ENCODE assay signal across 1 cellular context in the genomic region with DNA sequence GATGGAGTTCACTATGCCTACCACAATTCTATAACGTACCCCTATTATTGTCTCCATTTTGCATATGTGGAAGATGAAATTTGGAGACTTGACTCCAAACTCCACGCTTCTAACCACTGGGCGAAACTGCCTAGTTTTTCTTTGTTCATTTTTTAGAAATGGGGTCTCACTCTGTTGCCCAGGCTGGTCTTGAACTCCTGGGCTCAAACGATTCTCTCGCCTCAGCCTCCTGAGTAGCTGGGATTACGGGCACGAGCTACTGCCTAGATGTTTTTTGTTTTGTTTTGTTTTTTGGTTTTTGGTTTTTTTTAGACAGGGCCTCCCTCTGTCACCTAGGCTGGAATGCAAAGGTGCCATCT.
A peak's percentile ranks its signal among the peaks of the same experiment; 100 is the strongest.
TF ChIP-seq lines count a peak whose summit lies in the region.

No MANE protein-coding gene starts in this region.

TF ChIP-seq in K562, 482 proteins besides CTCF, POLR2A, EP300 and RAD21 (continued from another document and continues in another):
- TF ChIP-seq, protein P1, sequence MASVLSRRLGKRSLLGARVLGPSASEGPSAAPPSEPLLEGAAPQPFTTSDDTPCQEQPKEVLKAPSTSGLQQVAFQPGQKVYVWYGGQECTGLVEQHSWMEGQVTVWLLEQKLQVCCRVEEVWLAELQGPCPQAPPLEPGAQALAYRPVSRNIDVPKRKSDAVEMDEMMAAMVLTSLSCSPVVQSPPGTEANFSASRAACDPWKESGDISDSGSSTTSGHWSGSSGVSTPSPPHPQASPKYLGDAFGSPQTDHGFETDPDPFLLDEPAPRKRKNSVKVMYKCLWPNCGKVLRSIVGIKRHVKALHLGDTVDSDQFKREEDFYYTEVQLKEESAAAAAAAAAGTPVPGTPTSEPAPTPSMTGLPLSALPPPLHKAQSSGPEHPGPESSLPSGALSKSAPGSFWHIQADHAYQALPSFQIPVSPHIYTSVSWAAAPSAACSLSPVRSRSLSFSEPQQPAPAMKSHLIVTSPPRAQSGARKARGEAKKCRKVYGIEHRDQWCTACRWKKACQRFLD (CRISPR knock-in tag; IDR thresholded peaks at IDR 0.05) = 0 out of 2 replicates have a peak, but pooled peaks have one; percentile 9
- TF ChIP-seq CREB3 (tag; conservative IDR thresholded peaks at IDR 0.05; ENCODE audit: low read depth) (no peak), ZNF224 (CRISPR knock-in tag; IDR thresholded peaks at IDR 0.05) (no peak), TSC22D4 (tag; IDR thresholded peaks at IDR 0.05) (no peak), JUNB (CRISPR knock-in tag; conservative IDR thresholded peaks at IDR 0.05) (no peak), MECOM (CRISPR knock-in tag; IDR thresholded peaks at IDR 0.05) (0 out of 2 replicates have a peak, but pooled peaks have one; percentile 37), CHD4 (IDR thresholded peaks at IDR 0.05; ENCODE audit: insufficient read depth, insufficient replicate concordance, low read depth, low read length, poor library complexity, severe bottlenecking) (peak; percentile 92), ZNF311 (CRISPR knock-in tag; IDR thresholded peaks at IDR 0.05) (no peak), EGR1 (conservative IDR thresholded peaks at IDR 0.05) (no peak), SIRT6 (IDR thresholded peaks at IDR 0.05; ENCODE audit: low read depth, low read length) (no peak), ARID3A (IDR thresholded peaks at IDR 0.05; ENCODE audit: borderline replicate concordance, low read depth, low read length) (no peak), ATF6 (CRISPR knock-in tag; IDR thresholded peaks at IDR 0.05) (no peak), NCOA6 (IDR thresholded peaks at IDR 0.05) (no peak), HDGF (IDR thresholded peaks at IDR 0.05) (peak; percentile 88; the same call in 1 of the 2 replicates), ERF (CRISPR knock-in tag; IDR thresholded peaks at IDR 0.05) (0 out of 2 replicates have a peak, but pooled peaks have one; percentile 26), ZNF589 (CRISPR knock-in tag; IDR thresholded peaks at IDR 0.05; ENCODE audit: low read depth) (peak; percentile 31; the same call in 1 of the 2 replicates), CEBPB (tag; IDR thresholded peaks at IDR 0.05) (0 out of 2 replicates have a peak, but pooled peaks have one; percentile 15), NFE2L1 (tag; IDR thresholded peaks at IDR 0.05; ENCODE audit: borderline replicate concordance, low read depth) (0 out of 2 replicates have a peak, but pooled peaks have one; percentile 4), RCOR1 (IDR thresholded peaks at IDR 0.05; ENCODE audit: borderline replicate concordance in 1 of 2, low read depth in 2 of 2, low read length in 2 of 2) (no peak), ZBTB11 (CRISPR knock-in tag; IDR thresholded peaks at IDR 0.05) (peak in 1 of 3 experiments; percentile 10; a peak in 1 of 6 replicates), BCOR (IDR thresholded peaks at IDR 0.05) (peak; percentile 97), NR1H2 (CRISPR knock-in tag; IDR thresholded peaks at IDR 0.05) (no peak), HMG20A (CRISPR knock-in tag; conservative IDR thresholded peaks at IDR 0.05) (no peak), MBD2 (IDR thresholded peaks at IDR 0.05; ENCODE audit: borderline replicate concordance, low read depth) (no peak), ZNF280B (CRISPR knock-in tag; IDR thresholded peaks at IDR 0.05) (no peak), NR2C2 (CRISPR knock-in tag; IDR thresholded peaks at IDR 0.05) (no peak), NR2C2 (tag; IDR thresholded peaks at IDR 0.05) (0 out of 2 replicates have a peak, but pooled peaks have one; percentile 68), TAL1 (IDR thresholded peaks at IDR 0.05) (no peak), CUX1 (CRISPR knock-in tag; IDR thresholded peaks at IDR 0.05) (peak; percentile 77; the same call in 1 of the 2 replicates), RAD51 (IDR thresholded peaks at IDR 0.05; ENCODE audit: borderline replicate concordance, low read depth) (no peak)
- TF ChIP-seq, protein P2, sequence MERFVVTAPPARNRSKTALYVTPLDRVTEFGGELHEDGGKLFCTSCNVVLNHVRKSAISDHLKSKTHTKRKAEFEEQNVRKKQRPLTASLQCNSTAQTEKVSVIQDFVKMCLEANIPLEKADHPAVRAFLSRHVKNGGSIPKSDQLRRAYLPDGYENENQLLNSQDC (CRISPR knock-in tag; IDR thresholded peaks at IDR 0.05) = no peak
- TF ChIP-seq, protein P3, sequence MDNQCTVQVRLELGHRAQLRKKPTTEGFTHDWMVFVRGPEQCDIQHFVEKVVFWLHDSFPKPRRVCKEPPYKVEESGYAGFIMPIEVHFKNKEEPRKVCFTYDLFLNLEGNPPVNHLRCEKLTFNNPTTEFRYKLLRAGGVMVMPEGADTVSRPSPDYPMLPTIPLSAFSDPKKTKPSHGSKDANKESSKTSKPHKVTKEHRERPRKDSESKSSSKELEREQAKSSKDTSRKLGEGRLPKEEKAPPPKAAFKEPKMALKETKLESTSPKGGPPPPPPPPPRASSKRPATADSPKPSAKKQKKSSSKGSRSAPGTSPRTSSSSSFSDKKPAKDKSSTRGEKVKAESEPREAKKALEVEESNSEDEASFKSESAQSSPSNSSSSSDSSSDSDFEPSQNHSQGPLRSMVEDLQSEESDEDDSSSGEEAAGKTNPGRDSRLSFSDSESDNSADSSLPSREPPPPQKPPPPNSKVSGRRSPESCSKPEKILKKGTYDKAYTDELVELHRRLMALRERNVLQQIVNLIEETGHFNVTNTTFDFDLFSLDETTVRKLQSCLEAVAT (IDR thresholded peaks at IDR 0.05) = 0 out of 4 replicates have a peak, but pooled peaks of 1 of the 2 experiments have one; percentile 51
- TF ChIP-seq, protein P4, sequence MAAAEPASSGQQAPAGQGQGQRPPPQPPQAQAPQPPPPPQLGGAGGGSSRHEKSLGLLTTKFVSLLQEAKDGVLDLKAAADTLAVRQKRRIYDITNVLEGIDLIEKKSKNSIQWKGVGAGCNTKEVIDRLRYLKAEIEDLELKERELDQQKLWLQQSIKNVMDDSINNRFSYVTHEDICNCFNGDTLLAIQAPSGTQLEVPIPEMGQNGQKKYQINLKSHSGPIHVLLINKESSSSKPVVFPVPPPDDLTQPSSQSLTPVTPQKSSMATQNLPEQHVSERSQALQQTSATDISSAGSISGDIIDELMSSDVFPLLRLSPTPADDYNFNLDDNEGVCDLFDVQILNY (CRISPR knock-in tag; IDR thresholded peaks at IDR 0.05) = no peak
- TF ChIP-seq, protein P5, sequence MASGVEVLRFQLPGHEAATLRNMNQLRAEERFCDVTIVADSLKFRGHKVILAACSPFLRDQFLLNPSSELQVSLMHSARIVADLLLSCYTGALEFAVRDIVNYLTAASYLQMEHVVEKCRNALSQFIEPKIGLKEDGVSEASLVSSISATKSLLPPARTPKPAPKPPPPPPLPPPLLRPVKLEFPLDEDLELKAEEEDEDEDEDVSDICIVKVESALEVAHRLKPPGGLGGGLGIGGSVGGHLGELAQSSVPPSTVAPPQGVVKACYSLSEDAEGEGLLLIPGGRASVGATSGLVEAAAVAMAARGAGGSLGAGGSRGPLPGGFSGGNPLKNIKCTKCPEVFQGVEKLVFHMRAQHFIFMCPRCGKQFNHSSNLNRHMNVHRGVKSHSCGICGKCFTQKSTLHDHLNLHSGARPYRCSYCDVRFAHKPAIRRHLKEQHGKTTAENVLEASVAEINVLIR (CRISPR knock-in tag; IDR thresholded peaks at IDR 0.05) = 0 out of 2 replicates have a peak, but pooled peaks have one; percentile 27
